ENCODE assay signal across 8 cellular contexts in the genomic region with DNA sequence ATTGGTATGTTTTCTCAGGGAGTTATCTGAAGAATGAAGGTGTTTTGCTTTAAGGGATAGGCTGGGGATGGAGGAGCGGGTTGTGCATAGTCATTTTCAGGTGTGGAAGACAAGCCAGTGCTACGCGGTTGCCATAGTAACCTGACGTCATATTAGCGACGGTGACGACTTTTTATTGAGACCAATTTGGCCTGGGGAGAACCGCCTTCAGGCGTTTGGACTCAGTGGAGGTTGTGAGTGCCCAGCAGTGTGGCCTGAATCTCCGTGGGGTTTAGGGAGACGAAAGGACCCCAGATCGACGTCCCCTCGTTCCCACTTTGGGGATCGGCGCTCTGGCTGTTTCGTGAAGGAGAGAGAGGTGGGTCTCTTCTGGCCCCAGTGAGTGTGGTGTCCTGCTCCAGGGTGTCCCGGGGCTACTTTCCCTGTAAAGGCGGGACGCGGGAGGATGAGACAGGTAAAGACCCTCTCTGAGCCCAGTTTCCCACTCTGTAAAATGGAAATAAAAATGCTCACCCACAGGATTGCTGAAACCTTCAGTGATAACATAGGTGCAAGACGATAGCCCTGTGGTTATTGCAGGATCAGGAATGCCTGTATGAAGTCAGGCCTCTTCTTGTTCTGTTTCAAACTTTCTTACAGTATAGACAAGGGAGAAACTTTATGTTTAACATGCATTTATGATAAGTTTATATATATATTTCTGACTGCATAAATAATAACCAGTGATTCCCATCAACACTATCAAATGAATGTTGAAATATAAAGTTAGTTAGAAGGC. TPM values are rescaled to one million over a fixed set of nuclear protein-coding genes. Genes with fewer than 3 reads are reported as not detected.
DNase-seq lines count a peak whose midpoint lies in the region; ATAC-seq, FAIRE-seq and TF ChIP-seq lines count a peak whose summit lies in the region.

No MANE protein-coding gene starts in this region.

- peak; percentile 87 for FAIRE-seq in astrocyte (lab: Jason Lieb, UNC)

- no peak for TF ChIP-seq CTCF in astrocyte (IDR thresholded peaks at IDR 0.05; ENCODE audit: insufficient read depth, low read depth, low read length)

- peak overlapping the region; percentile 86 for H3K27ac ChIP-seq in astrocyte (ENCODE audit: low read depth, low read length)

- DNase-seq in NCI-H1436 treated with DMSO at 0.1 percent for 48 hours (lab: John Stamatoyannopoulos, UW) (peak; percentile 27), astrocyte (ENCODE audit: low read depth) (peak; percentile 80), hippocampal formation (lab: John Stamatoyannopoulos, UW) (peak; percentile 9 to 13), retina (peak; percentile 89), 8988T (no peak)

- H3K36me3 Mint-ChIP-seq in T-helper 1 cell treated with Interleukin-12 subunit alpha and Interleukin-12 subunit beta and Interleukin-4 antibody, amounts not matched to agents 30 μg/mL and 1 μg/mL, for 36 hours (ENCODE audit: low read depth) = peaks cover 6% of the 10 kb centered on the region
- no peaks in the 10 kb centered on the region for H3K36me3 Mint-ChIP-seq in astrocyte (ENCODE audit: low read depth, unreplicated experiment)

- peak overlapping the region; percentile 99 for H3K27ac Mint-ChIP-seq in T-helper 1 cell treated with Interleukin-12 subunit alpha and Interleukin-12 subunit beta and Interleukin-4 antibody, amounts not matched to agents 30 μg/mL and 1 μg/mL, for 36 hours
- H3K27ac Mint-ChIP-seq in astrocyte (ENCODE audit: unreplicated experiment) = peak overlapping the region; percentile 99

- H3K4me1 ChIP-seq in astrocyte (ENCODE audit: insufficient read depth, low read length) = peaks cover 13% of the 10 kb centered on the region

- peak overlapping the region; percentile 94 for H2AFZ ChIP-seq in astrocyte (ENCODE audit: low read depth, low read length)

- H3K9me3 ChIP-seq in astrocyte (ENCODE audit: insufficient read depth, low read depth, low read length) = no peaks in the 10 kb centered on the region

- H3K27me3 Mint-ChIP-seq in T-helper 1 cell treated with Interleukin-12 subunit alpha and Interleukin-12 subunit beta and Interleukin-4 antibody, amounts not matched to agents 30 μg/mL and 1 μg/mL, for 36 hours (ENCODE audit: low read depth) = no peaks in the 10 kb centered on the region
- H3K27me3 Mint-ChIP-seq in astrocyte (ENCODE audit: low read depth, unreplicated experiment) = no peaks in the 10 kb centered on the region

- H3K79me2 ChIP-seq in astrocyte (ENCODE audit: insufficient read depth, low read length) = peaks cover 25% of the 10 kb centered on the region

- no peaks in the 10 kb centered on the region for H3K27me3 ChIP-seq in astrocyte (ENCODE audit: insufficient read depth, low read length)

- peak overlapping the region; percentile 98 for H3K9ac ChIP-seq in astrocyte (ENCODE audit: low read length)

- H3K36me3 ChIP-seq in astrocyte (ENCODE audit: insufficient read depth, low read length) = no peaks in the 10 kb centered on the region

- H4K20me1 ChIP-seq in astrocyte (ENCODE audit: insufficient read depth, low read length) = no peaks in the 10 kb centered on the region

- ATAC-seq in GM18498 (IDR thresholded peaks at IDR 0.05; ENCODE audit: unreplicated experiment) (peak; percentile 96), HG02852 (IDR thresholded peaks at IDR 0.05; ENCODE audit: unreplicated experiment) (peak; percentile 95)

- peaks cover 9% of the 10 kb centered on the region for H3K4me1 Mint-ChIP-seq in T-helper 1 cell treated with Interleukin-12 subunit alpha and Interleukin-12 subunit beta and Interleukin-4 antibody, amounts not matched to agents 30 μg/mL and 1 μg/mL, for 36 hours (ENCODE audit: low read depth)
- H3K4me1 Mint-ChIP-seq in astrocyte (ENCODE audit: low read depth, unreplicated experiment) = peaks cover 2% of the 10 kb centered on the region

- peak overlapping the region; percentile 90 for H3K4me2 ChIP-seq in astrocyte (ENCODE audit: low read length)

- H3K4me3 Mint-ChIP-seq in T-helper 1 cell treated with Interleukin-12 subunit alpha and Interleukin-12 subunit beta and Interleukin-4 antibody, amounts not matched to agents 30 μg/mL and 1 μg/mL, for 36 hours = peak overlapping the region; percentile 99
- peak overlapping the region; percentile 98 for H3K4me3 Mint-ChIP-seq in astrocyte (ENCODE audit: unreplicated experiment)

- peak overlapping the region; percentile 89 for H3K4me3 ChIP-seq in astrocyte (ENCODE audit: insufficient read depth, low read depth, low read length)

- no peaks in the 10 kb centered on the region for H3K9me3 Mint-ChIP-seq in T-helper 1 cell treated with Interleukin-12 subunit alpha and Interleukin-12 subunit beta and Interleukin-4 antibody, amounts not matched to agents 30 μg/mL and 1 μg/mL, for 36 hours
- no peaks in the 10 kb centered on the region for H3K9me3 Mint-ChIP-seq in astrocyte (ENCODE audit: unreplicated experiment)

RNA-seq across cellular contexts. Expression of a gene that starts 48.6 kb away (rescaled TPM):
- total RNA-seq in astrocyte = 4.9 and 8.0 TPM in 2 replicates

RNA-seq across cellular contexts. Expression of a gene that starts 56.9 kb away (rescaled TPM):
- total RNA-seq in astrocyte = 9.1 and 10.1 TPM in 2 replicates
